ENCODE assay signal across 20 cellular contexts in the genomic region with DNA sequence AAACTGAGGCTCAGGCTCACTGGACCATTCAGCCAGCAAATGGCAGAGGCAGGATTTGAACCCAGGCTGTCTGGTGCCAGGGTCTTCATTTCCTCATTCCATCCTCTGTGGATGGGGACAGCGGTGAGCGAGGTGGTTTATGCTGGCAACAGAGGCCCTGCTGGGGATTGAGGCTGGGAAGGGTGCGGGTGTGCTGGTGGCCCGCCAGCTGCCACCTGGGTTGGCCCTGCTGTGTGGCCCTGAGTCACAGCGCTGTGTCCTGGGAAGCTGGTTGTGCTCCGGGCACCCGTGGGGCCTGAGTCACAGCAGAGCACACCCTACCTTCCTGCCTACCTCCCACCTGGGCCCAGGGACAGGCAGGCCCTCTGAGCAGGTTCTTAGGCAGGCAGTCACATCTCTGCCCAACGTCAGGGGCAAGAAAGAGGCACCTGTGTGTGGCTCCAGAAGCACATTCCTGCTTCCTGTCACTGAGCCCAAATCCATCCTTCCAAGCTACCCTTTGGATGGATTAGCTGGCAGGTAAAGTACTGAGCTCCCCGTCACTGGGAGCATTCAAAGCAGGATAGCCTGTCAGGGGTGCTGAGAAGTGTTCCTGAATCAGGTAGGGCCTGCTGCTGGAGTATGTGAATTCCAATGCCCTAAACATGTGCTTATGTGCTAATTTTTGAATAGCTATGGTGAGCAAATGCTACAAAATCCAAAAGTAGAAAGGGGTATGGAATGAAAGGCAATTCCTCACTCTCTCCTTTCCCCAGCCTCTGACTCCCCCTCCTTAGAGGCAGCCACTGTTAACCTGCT. TPM values are rescaled to one million over a fixed set of nuclear protein-coding genes. Genes with fewer than 3 reads are reported as not detected.
DNase-seq lines count a peak whose midpoint lies in the region; ATAC-seq and TF ChIP-seq lines count a peak whose summit lies in the region.
"Had no signal": no experiment of that assay in that cellular context is flagged by ENCODE, and none has a peak within 500 bp of the region (broad histone marks: within the 10 kb centered on the region; RNA-seq: fewer than 3 reads in every experiment).

No MANE protein-coding gene starts in this region.

- WGBS in hepatocyte (ENCODE audit: low lambda C conversion rate, missing lambda C conversion rate), result 92% methylated on average over 9 of the region's 9 CpGs

- H2AFZ ChIP-seq in hepatocyte, result no peak overlapping the region

- ATAC-seq in GM19351 (IDR thresholded peaks at IDR 0.05; ENCODE audit: unreplicated experiment), result no peak
- ATAC-seq: activated CD8-positive, alpha-beta T cell treated with anti-CD3 and anti-CD28 coated beads, Interleukin-2, amount 10 ng/mL, durations not matched to agents 7 days and 5 days; effector memory CD8-positive, alpha-beta T cell; right cardiac atrium had no signal

- H3K9ac ChIP-seq in subcutaneous abdominal adipose tissue (ENCODE audit: low read length in 5 of 5), result peak overlapping the region in 1 of 5 donors; percentile 53

- no peaks in the 10 kb centered on the region for H3K36me3 Mint-ChIP-seq in brain
- H3K36me3 Mint-ChIP-seq: activated naive CD4-positive, alpha-beta T cell treated with anti-CD3 and anti-CD28 coated beads, Interleukin-2, amount 50 U/mL, for 24 hours; CD14-positive monocyte had no signal

- H3K27me3 Mint-ChIP-seq in brain, result peaks cover 9% of the 10 kb centered on the region
- H3K27me3 Mint-ChIP-seq: activated naive CD4-positive, alpha-beta T cell treated with anti-CD3 and anti-CD28 coated beads, Interleukin-2, amount 50 U/mL, for 24 hours had no signal

- H3K36me3 ChIP-seq in hepatocyte (replicated peaks; ENCODE audit: insufficient read depth, low read depth) (no peaks in the 10 kb centered on the region), subcutaneous abdominal adipose tissue (ENCODE audit: control insufficient read depth in 5 of 5, insufficient read depth in 5 of 5, low read length in 5 of 5) (no peaks in the 10 kb centered on the region)
- H3K36me3 ChIP-seq: ascending aorta had no signal

- H3K27me3 ChIP-seq in hepatocyte (no peaks in the 10 kb centered on the region), subcutaneous abdominal adipose tissue (ENCODE audit: control insufficient read depth in 5 of 5, insufficient read depth in 4 of 5, low read length in 5 of 5) (no peaks in the 10 kb centered on the region)
- H3K27me3 ChIP-seq: ascending aorta had no signal

- H3K4me2 ChIP-seq in hepatocyte, result no peak overlapping the region

- H3K4me3 ChIP-seq in hepatocyte (no peak overlapping the region), subcutaneous abdominal adipose tissue (ENCODE audit: low read depth in 1 of 5, low read length in 5 of 5) (no peak overlapping the region)
- H3K4me3 ChIP-seq: ascending aorta, lung had no signal

- H3K9me2 ChIP-seq in hepatocyte (replicated peaks; ENCODE audit: insufficient read depth), result no peaks in the 10 kb centered on the region

- peaks cover 0 to 5% (median 0%) of the 10 kb centered on the region in 5 experiments for H3K9me3 Mint-ChIP-seq in brain
- H3K9me3 Mint-ChIP-seq: activated B cell treated with CpG ODN at 0.5 μM for 24 hours; activated naive CD4-positive, alpha-beta T cell treated with anti-CD3 and anti-CD28 coated beads, Interleukin-2, amount 50 U/mL, for 24 hours; effector memory CD8-positive, alpha-beta T cell had no signal

- H4K20me1 ChIP-seq in hepatocyte (ENCODE audit: insufficient read depth, poor library complexity, severe bottlenecking), result no peaks in the 10 kb centered on the region

- TF ChIP-seq RAD21 in Ishikawa (IDR thresholded peaks at IDR 0.05; ENCODE audit: low read depth), result no peak

- TF ChIP-seq EP300 in Ishikawa (IDR thresholded peaks at IDR 0.05; ENCODE audit: borderline replicate concordance), result no peak

- DNase-seq in hepatocyte (ENCODE audit: low spot score), result no peak
- DNase-seq in activated CD4-positive, alpha-beta T cell treated with anti-CD3 and anti-CD28 coated beads for 4 hours, result no peak
- no peak for DNase-seq in cardiac septum (ENCODE audit: low spot score)
- no peak for DNase-seq in activated naive CD4-positive, alpha-beta T cell treated with Interleukin-2 at 50 U/mL for 16 hours
- DNase-seq: activated B cell treated with CpG ODN at 0.5 μM for 24 hours; activated CD8-positive, alpha-beta T cell treated with anti-CD3 and anti-CD28 coated beads, Interleukin-2, amount 10 ng/mL, durations not matched to agents 7 days and 5 days; activated T-cell treated with anti-CD3 and anti-CD28 coated beads, Interleukin-2, amount 50 U/mL, for 48 hours; effector memory CD8-positive, alpha-beta T cell; KG1; NCI-H1048; nucleus accumbens; right cardiac atrium had no signal

- H3K27ac ChIP-seq in hepatocyte, result peak overlapping the region; percentile 26
- peak overlapping the region; percentile 97 for H3K27ac ChIP-seq in subcutaneous abdominal adipose tissue (ENCODE audit: low read depth, low read length)
- H3K27ac ChIP-seq: ascending aorta had no signal

- peaks cover 17% of the 10 kb centered on the region for H3K4me1 ChIP-seq in hepatocyte (ENCODE audit: insufficient read depth)
- peaks cover 0 to 41% (median 22%) of the 10 kb centered on the region in 5 donors for H3K4me1 ChIP-seq in subcutaneous abdominal adipose tissue (ENCODE audit: control insufficient read depth in 5 of 5, insufficient read depth in 5 of 5, low read length in 5 of 5)
- H3K4me1 ChIP-seq: ascending aorta had no signal

- no peak overlapping the region for H3K4me3 Mint-ChIP-seq in brain
- H3K4me3 Mint-ChIP-seq: activated B cell treated with CpG ODN at 0.5 μM for 24 hours; activated CD8-positive, alpha-beta T cell treated with anti-CD3 and anti-CD28 coated beads, Interleukin-2, amount 10 ng/mL, durations not matched to agents 7 days and 5 days; activated naive CD4-positive, alpha-beta T cell treated with anti-CD3 and anti-CD28 coated beads, Interleukin-2, amount 50 U/mL, for 24 hours; CD14-positive monocyte; effector memory CD8-positive, alpha-beta T cell had no signal

- no peaks in the 10 kb centered on the region for H3K79me2 ChIP-seq in hepatocyte

- peak overlapping the region in 3 of 5 experiments; percentile 28 to 42 (median 30) for H3K27ac Mint-ChIP-seq in brain
- H3K27ac Mint-ChIP-seq: activated B cell treated with CpG ODN at 0.5 μM for 24 hours; activated CD8-positive, alpha-beta T cell treated with anti-CD3 and anti-CD28 coated beads, Interleukin-2, amount 10 ng/mL, durations not matched to agents 7 days and 5 days; activated naive CD4-positive, alpha-beta T cell treated with anti-CD3 and anti-CD28 coated beads, Interleukin-2, amount 50 U/mL, for 24 hours; CD14-positive monocyte; effector memory CD8-positive, alpha-beta T cell had no signal

- intact Hi-C loops in cardiac septum (cut with DNase I), result no loop called here

- H3K9me3 ChIP-seq in hepatocyte (ENCODE audit: low read depth) (no peaks in the 10 kb centered on the region), subcutaneous abdominal adipose tissue (ENCODE audit: control insufficient read depth in 5 of 5, low read length in 5 of 5) (no peaks in the 10 kb centered on the region)
- H3K9me3 ChIP-seq: ascending aorta had no signal

- peaks cover 13% of the 10 kb centered on the region for H3K4me1 Mint-ChIP-seq in brain
- H3K4me1 Mint-ChIP-seq: activated B cell treated with CpG ODN at 0.5 μM for 24 hours; activated naive CD4-positive, alpha-beta T cell treated with anti-CD3 and anti-CD28 coated beads, Interleukin-2, amount 50 U/mL, for 24 hours had no signal

- TF ChIP-seq CTCF in brain (conservative IDR thresholded peaks at IDR 0.05) (no peak), hepatocyte (IDR thresholded peaks at IDR 0.05; ENCODE audit: poor library complexity) (no peak)

TF ChIP-seq in Ishikawa, 13 proteins besides CTCF, POLR2A, EP300 and RAD21:
- TF ChIP-seq, protein P1, sequence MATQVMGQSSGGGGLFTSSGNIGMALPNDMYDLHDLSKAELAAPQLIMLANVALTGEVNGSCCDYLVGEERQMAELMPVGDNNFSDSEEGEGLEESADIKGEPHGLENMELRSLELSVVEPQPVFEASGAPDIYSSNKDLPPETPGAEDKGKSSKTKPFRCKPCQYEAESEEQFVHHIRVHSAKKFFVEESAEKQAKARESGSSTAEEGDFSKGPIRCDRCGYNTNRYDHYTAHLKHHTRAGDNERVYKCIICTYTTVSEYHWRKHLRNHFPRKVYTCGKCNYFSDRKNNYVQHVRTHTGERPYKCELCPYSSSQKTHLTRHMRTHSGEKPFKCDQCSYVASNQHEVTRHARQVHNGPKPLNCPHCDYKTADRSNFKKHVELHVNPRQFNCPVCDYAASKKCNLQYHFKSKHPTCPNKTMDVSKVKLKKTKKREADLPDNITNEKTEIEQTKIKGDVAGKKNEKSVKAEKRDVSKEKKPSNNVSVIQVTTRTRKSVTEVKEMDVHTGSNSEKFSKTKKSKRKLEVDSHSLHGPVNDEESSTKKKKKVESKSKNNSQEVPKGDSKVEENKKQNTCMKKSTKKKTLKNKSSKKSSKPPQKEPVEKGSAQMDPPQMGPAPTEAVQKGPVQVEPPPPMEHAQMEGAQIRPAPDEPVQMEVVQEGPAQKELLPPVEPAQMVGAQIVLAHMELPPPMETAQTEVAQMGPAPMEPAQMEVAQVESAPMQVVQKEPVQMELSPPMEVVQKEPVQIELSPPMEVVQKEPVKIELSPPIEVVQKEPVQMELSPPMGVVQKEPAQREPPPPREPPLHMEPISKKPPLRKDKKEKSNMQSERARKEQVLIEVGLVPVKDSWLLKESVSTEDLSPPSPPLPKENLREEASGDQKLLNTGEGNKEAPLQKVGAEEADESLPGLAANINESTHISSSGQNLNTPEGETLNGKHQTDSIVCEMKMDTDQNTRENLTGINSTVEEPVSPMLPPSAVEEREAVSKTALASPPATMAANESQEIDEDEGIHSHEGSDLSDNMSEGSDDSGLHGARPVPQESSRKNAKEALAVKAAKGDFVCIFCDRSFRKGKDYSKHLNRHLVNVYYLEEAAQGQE (IDR thresholded peaks at IDR 0.05; ENCODE audit: low read depth), result no peak
- 0 out of 2 replicates have a peak, but pooled peaks have one; percentile 22 for TF ChIP-seq TCF12 (IDR thresholded peaks at IDR 0.05; ENCODE audit: low read depth)

RNA-seq across cellular contexts. Expression of a gene that starts 53.9 kb away (rescaled TPM):
- polyA plus RNA-seq in brain (ENCODE audit: insufficient read depth, low read depth, low replicate concordance) (17.1 TPM), hepatocyte (159 and 183 TPM in 2 replicates)
- total RNA-seq in hepatocyte (58.9 and 60.9 TPM in 2 replicates), cardiac septum (33.2 TPM)
